2 cellular contexts compared by ENCODE assay signal in the genomic region with DNA sequence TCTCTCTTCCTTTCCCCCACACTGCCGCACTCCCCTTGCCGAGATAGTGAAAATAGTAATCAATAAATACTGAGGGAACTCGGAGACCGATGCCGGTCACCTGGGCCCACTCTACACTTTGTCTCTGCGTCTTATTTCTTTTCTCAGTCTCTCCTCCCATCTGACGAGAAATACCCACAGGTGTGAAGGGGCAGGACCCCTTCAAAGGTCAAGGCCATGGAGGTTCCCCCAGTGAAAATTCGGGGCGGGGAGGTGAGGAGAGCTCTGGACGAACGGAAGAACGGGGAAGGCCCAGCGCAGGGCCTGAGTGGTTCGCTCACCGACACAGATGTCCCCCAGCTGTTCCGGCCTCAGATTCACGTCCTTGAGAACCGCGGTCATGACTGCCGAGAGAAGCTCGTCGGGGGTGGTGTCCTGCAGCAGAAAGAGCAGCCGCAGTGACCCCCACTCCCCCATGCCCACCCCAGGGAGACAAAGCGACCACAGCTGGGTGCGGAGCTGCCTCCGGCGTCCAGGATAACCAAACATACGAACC.
TF ChIP-seq lines count a peak whose summit lies in the region.

No MANE protein-coding gene starts in this region.

TF ChIP-seq in SK-N-SH, 30 proteins besides CTCF, POLR2A, EP300 and RAD21:
- TF ChIP-seq, protein P1, sequence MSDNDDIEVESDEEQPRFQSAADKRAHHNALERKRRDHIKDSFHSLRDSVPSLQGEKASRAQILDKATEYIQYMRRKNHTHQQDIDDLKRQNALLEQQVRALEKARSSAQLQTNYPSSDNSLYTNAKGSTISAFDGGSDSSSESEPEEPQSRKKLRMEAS (IDR thresholded peaks at IDR 0.05; ENCODE audit: low read depth), result no peak
- TF ChIP-seq MXI1 (IDR thresholded peaks at IDR 0.05; ENCODE audit: low read depth, low read length) (no peak), EZH2phosphoT487 (IDR thresholded peaks at IDR 0.05; ENCODE audit: borderline replicate concordance, low read depth) (no peak), NRF1 (IDR thresholded peaks at IDR 0.05; ENCODE audit: low read depth, low read length) (no peak), FOXM1 (IDR thresholded peaks at IDR 0.05; ENCODE audit: low read depth) (no peak), RCOR1 (IDR thresholded peaks at IDR 0.05; ENCODE audit: low read length) (no peak), TEAD4 (IDR thresholded peaks at IDR 0.05; ENCODE audit: borderline replicate concordance, insufficient read depth) (no peak), FOXJ3 (CRISPR knock-in tag; IDR thresholded peaks at IDR 0.05) (no peak), NFIC (IDR thresholded peaks at IDR 0.05; ENCODE audit: borderline replicate concordance) (no peak)
- TF ChIP-seq, protein P2, sequence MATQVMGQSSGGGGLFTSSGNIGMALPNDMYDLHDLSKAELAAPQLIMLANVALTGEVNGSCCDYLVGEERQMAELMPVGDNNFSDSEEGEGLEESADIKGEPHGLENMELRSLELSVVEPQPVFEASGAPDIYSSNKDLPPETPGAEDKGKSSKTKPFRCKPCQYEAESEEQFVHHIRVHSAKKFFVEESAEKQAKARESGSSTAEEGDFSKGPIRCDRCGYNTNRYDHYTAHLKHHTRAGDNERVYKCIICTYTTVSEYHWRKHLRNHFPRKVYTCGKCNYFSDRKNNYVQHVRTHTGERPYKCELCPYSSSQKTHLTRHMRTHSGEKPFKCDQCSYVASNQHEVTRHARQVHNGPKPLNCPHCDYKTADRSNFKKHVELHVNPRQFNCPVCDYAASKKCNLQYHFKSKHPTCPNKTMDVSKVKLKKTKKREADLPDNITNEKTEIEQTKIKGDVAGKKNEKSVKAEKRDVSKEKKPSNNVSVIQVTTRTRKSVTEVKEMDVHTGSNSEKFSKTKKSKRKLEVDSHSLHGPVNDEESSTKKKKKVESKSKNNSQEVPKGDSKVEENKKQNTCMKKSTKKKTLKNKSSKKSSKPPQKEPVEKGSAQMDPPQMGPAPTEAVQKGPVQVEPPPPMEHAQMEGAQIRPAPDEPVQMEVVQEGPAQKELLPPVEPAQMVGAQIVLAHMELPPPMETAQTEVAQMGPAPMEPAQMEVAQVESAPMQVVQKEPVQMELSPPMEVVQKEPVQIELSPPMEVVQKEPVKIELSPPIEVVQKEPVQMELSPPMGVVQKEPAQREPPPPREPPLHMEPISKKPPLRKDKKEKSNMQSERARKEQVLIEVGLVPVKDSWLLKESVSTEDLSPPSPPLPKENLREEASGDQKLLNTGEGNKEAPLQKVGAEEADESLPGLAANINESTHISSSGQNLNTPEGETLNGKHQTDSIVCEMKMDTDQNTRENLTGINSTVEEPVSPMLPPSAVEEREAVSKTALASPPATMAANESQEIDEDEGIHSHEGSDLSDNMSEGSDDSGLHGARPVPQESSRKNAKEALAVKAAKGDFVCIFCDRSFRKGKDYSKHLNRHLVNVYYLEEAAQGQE (IDR thresholded peaks at IDR 0.05; ENCODE audit: low read depth, low read length), result no peak
- TF ChIP-seq, protein P3, sequence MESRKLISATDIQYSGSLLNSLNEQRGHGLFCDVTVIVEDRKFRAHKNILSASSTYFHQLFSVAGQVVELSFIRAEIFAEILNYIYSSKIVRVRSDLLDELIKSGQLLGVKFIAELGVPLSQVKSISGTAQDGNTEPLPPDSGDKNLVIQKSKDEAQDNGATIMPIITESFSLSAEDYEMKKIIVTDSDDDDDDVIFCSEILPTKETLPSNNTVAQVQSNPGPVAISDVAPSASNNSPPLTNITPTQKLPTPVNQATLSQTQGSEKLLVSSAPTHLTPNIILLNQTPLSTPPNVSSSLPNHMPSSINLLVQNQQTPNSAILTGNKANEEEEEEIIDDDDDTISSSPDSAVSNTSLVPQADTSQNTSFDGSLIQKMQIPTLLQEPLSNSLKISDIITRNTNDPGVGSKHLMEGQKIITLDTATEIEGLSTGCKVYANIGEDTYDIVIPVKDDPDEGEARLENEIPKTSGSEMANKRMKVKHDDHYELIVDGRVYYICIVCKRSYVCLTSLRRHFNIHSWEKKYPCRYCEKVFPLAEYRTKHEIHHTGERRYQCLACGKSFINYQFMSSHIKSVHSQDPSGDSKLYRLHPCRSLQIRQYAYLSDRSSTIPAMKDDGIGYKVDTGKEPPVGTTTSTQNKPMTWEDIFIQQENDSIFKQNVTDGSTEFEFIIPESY (IDR thresholded peaks at IDR 0.05; ENCODE audit: borderline replicate concordance, low read depth), result no peak
- TF ChIP-seq, protein P4, sequence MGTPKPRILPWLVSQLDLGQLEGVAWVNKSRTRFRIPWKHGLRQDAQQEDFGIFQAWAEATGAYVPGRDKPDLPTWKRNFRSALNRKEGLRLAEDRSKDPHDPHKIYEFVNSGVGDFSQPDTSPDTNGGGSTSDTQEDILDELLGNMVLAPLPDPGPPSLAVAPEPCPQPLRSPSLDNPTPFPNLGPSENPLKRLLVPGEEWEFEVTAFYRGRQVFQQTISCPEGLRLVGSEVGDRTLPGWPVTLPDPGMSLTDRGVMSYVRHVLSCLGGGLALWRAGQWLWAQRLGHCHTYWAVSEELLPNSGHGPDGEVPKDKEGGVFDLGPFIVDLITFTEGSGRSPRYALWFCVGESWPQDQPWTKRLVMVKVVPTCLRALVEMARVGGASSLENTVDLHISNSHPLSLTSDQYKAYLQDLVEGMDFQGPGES (IDR thresholded peaks at IDR 0.05; ENCODE audit: low read depth, low read length), result no peak

TF ChIP-seq in endothelial cell of umbilical vein, 7 proteins besides CTCF, POLR2A, EP300 and RAD21:
- TF ChIP-seq, protein P1 (IDR thresholded peaks at IDR 0.05; ENCODE audit: insufficient read depth, insufficient read length), result no peak
- no peak for TF ChIP-seq POLR2AphosphoS5 (IDR thresholded peaks at IDR 0.05; ENCODE audit: insufficient read depth, low read depth, low read length)
- TF ChIP-seq GATA2 (IDR thresholded peaks at IDR 0.05; ENCODE audit: insufficient read depth, insufficient read length, low read depth, low read length), result no peak
- no peak for TF ChIP-seq FOS (IDR thresholded peaks at IDR 0.05; ENCODE audit: borderline replicate concordance, insufficient read depth, low read length)
